In the genomic region with DNA sequence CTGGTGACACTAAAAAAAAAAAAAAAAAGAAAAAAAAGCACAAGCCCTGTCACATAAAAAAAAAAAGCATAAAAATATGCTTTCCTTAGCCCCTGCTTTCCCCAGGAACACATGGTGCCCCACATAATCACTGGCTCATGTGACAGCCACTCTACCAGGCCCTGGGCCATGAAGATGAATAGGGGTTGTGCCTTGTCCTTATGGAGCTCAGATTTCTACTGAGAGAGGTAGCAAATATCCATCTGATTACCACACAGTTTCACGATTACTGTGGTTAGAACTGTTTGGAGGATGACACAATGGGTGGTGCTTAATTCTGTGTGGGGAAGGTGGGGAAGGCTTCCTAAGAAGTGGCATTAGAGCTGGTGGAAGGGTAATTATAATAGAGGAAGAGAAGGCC, we compare ENCODE assay signal across 22 cellular contexts. TPM values are rescaled to one million over a fixed set of nuclear protein-coding genes. Genes with fewer than 3 reads are reported as not detected.
DNase-seq lines count a peak whose midpoint lies in the region; ATAC-seq, FAIRE-seq and TF ChIP-seq lines count a peak whose summit lies in the region.
"Had no signal": no experiment of that assay in that cellular context is flagged by ENCODE, and none has a peak within 500 bp of the region (broad histone marks: within the 10 kb centered on the region; RNA-seq: fewer than 3 reads in every experiment).

No MANE protein-coding gene starts in this region.

- POLR2A ChIA-PET in HEK293T (lab: Yijun Ruan, JAX), result no interaction called here

- CTCF ChIA-PET in HEK293T (lab: Yijun Ruan, JAX), result interaction anchor here (1.0 kb wide), 1 partner anchor 55 kb away, joined by 3 read pairs; no protein-coding TSS in a partner anchor

- TF ChIP-seq CTCF in bronchial epithelial cell (IDR thresholded peaks at IDR 0.05; ENCODE audit: insufficient read depth, low read length, severe bottlenecking) (no peak), omental fat pad (IDR thresholded peaks at IDR 0.05) (no peak)

- DNase-seq in GM03348 (ENCODE audit: low spot score) (peak; percentile 65), NCI-H2107 (lab: John Stamatoyannopoulos, UW) (peak; percentile 25), bronchial epithelial cell (ENCODE audit: low read depth) (peak; percentile 95), omental fat pad (ENCODE audit: low spot score) (no peak), HEK293T (ENCODE audit: extremely low spot score) (no peak), T-helper 1 cell (no peak), erythroblast (lab: John Stamatoyannopoulos, UW) (no peak)
- DNase-seq in activated naive CD4-positive, alpha-beta T cell (lab: John Stamatoyannopoulos, UW), result no peak
- DNase-seq: activated T-cell treated with anti-CD3 and anti-CD28 coated beads for 4 hours; C1 segment of cervical spinal cord; central memory CD4-positive, alpha-beta T cell; DMS79 treated with DMSO at 0.1 percent for 48 hours; endodermal cell; heart right ventricle; left cardiac atrium; NCI-H1092 treated with DMSO at 0.1 percent for 48 hours; NCI-H446 treated with DMSO at 0.1 percent for 48 hours; stimulated activated CD4-positive, alpha-beta T cell treated with anti-CD3 and anti-CD28 coated beads, Interleukin-15, amount 100 ng/mL, for 24 hours had no signal

- peak; percentile 91 for FAIRE-seq in bronchial epithelial cell (lab: Jason Lieb, UNC)
- FAIRE-seq: GM12878 had no signal

- no peak for TF ChIP-seq POLR2A in erythroblast (IDR thresholded peaks at IDR 0.05; ENCODE audit: low read length)

- peak; percentile 41 for ATAC-seq in omental fat pad (ENCODE audit: low FRiP score)
- ATAC-seq: GM12878, Panc1 had no signal

- peaks cover 5% of the 10 kb centered on the region for H3K36me3 ChIP-seq in bronchial epithelial cell (ENCODE audit: control insufficient read depth, insufficient read depth, low read length)
- H3K36me3 ChIP-seq: heart right ventricle, suprapubic skin had no signal

- H3K27me3 ChIP-seq in bronchial epithelial cell (ENCODE audit: control insufficient read depth, insufficient read depth, low read length), result no peaks in the 10 kb centered on the region
- H3K27me3 ChIP-seq: heart right ventricle, suprapubic skin had no signal

- no peak overlapping the region for H3K4me3 ChIP-seq in bronchial epithelial cell (ENCODE audit: low read depth, low read length)
- H3K4me3 ChIP-seq: GM12878, heart right ventricle, suprapubic skin had no signal

TF ChIP-seq in HEK293T, 16 proteins besides CTCF, POLR2A, EP300 and RAD21:
- TF ChIP-seq NFRKB (IDR thresholded peaks at IDR 0.05) (no peak), CTBP1 (IDR thresholded peaks at IDR 0.05; ENCODE audit: borderline replicate concordance) (no peak), SP1 (IDR thresholded peaks at IDR 0.05) (no peak), SUZ12 (IDR thresholded peaks at IDR 0.05) (no peak), HDGF (IDR thresholded peaks at IDR 0.05; ENCODE audit: borderline replicate concordance) (no peak), ZNF384 (IDR thresholded peaks at IDR 0.05) (no peak), BHLHE40 (IDR thresholded peaks at IDR 0.05; ENCODE audit: borderline replicate concordance) (no peak), FOXA1 (IDR thresholded peaks at IDR 0.05) (no peak), ARNT (IDR thresholded peaks at IDR 0.05) (no peak), LEF1 (IDR thresholded peaks at IDR 0.05; ENCODE audit: borderline replicate concordance) (no peak)
- TF ChIP-seq, protein P1, sequence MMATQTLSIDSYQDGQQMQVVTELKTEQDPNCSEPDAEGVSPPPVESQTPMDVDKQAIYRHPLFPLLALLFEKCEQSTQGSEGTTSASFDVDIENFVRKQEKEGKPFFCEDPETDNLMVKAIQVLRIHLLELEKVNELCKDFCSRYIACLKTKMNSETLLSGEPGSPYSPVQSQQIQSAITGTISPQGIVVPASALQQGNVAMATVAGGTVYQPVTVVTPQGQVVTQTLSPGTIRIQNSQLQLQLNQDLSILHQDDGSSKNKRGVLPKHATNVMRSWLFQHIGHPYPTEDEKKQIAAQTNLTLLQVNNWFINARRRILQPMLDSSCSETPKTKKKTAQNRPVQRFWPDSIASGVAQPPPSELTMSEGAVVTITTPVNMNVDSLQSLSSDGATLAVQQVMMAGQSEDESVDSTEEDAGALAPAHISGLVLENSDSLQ (IDR thresholded peaks at IDR 0.05), result no peak

RNA-seq across cellular contexts. Expression of a gene that starts 9.3 kb away (rescaled TPM):
- total RNA-seq in bronchial epithelial cell, result 19.0 and 35.1 TPM in 2 replicates
- 10 to 100 TPM in 1 of 4 donors, 1 to 10 TPM in 3; 1.4 to 17.5 (median 2.7) TPM for total RNA-seq in omental fat pad
- total RNA-seq: endodermal cell; GM12878; T-helper 1 cell treated with Interleukin-12 subunit alpha and Interleukin-12 subunit beta and Interleukin-4 antibody, amounts not matched to agents 30 ng/mL and 1 ng/mL, for 36 hours had no signal

RNA-seq across cellular contexts. Expression of a gene that starts 24.5 kb away (rescaled TPM):
- 108 and 129 TPM in 2 replicates for total RNA-seq in bronchial epithelial cell
- 10 to 100 TPM; 30.5 to 39.4 (median 33.5) TPM for total RNA-seq in omental fat pad

RNA-seq across cellular contexts. Expression of a gene that starts 34.3 kb away (rescaled TPM):
- total RNA-seq in bronchial epithelial cell (26.6 and 45.0 TPM in 2 replicates), omental fat pad (10 to 100 TPM in 2 of 4 donors, 1 to 10 TPM in 1, not detected in 1; 3.6 to 19.5 (median 10.8) TPM)
- total RNA-seq: endodermal cell; GM12878; T-helper 1 cell treated with Interleukin-12 subunit alpha and Interleukin-12 subunit beta and Interleukin-4 antibody, amounts not matched to agents 30 ng/mL and 1 ng/mL, for 36 hours had no signal

RNA-seq across cellular contexts. Expression of a gene that starts 53.2 kb away (rescaled TPM):
- 2.4 and 12.2 TPM in 2 replicates for total RNA-seq in bronchial epithelial cell
- 1 to 10 TPM in 3 of 4 donors, not detected in 1; 1.1 to 2.5 (median 1.2) TPM for total RNA-seq in omental fat pad

Comparison
In these comparisons a context has a peak if more than half of its experiments do, and no peak if none do; other contexts are left out.
1. DNase-seq: peak in GM03348 (single experiment), NCI-H2107 (single experiment) and bronchial epithelial cell (single experiment); none in omental fat pad (single experiment), activated naive CD4-positive, alpha-beta T cell (0 of 4), HEK293T (single experiment), T-helper 1 cell (0 of 5) and erythroblast (0 of 2).